Comparison of ENCODE assay signal across 19 cellular contexts in genomic region chr19:7376151-7376852, GRCh38. TPM values are rescaled to one million over a fixed set of nuclear protein-coding genes. Genes with fewer than 3 reads are reported as not detected.
A peak's percentile ranks its signal among the peaks of the same experiment; 100 is the strongest.
DNase-seq lines count a peak whose midpoint lies in the region; ATAC-seq, FAIRE-seq and TF ChIP-seq lines count a peak whose summit lies in the region.
"Had no signal": no experiment of that assay in that cellular context is flagged by ENCODE, and none has a peak within 500 bp of the region (broad histone marks: within the 10 kb centered on the region; RNA-seq: fewer than 3 reads in every experiment).

No MANE protein-coding gene starts in this region.

- H3K27ac ChIP-seq in K562 (ENCODE audit: extremely low read depth, low read depth, low read length) = no peak overlapping the region
- H3K27ac ChIP-seq: BLaER1, skin epidermis had no signal

- FAIRE-seq in K562 (lab: Jason Lieb, UNC) = no peak
- FAIRE-seq: A204.1 had no signal

- H3K27me3 Mint-ChIP-seq in activated naive CD8-positive, alpha-beta T cell = no peaks in the 10 kb centered on the region
- H3K27me3 Mint-ChIP-seq in activated naive CD8-positive, alpha-beta T cell treated with anti-CD3 and anti-CD28 coated beads, Interleukin-2, amount 50 U/mL, for 24 hours = no peaks in the 10 kb centered on the region
- no peaks in the 10 kb centered on the region for H3K27me3 Mint-ChIP-seq in memory B cell
- H3K27me3 Mint-ChIP-seq in activated CD4-positive, alpha-beta memory T cell treated with anti-CD3 and anti-CD28 coated beads, Interleukin-2, amount 10 ng/mL, durations not matched to agents 7 days and 5 days = no peaks in the 10 kb centered on the region
- H3K27me3 Mint-ChIP-seq: activated naive CD4-positive, alpha-beta T cell treated with anti-CD3 and anti-CD28 coated beads, Interleukin-2, amount 50 U/mL, for 24 hours; natural killer cell treated with Interleukin-12 subunit alpha and Interleukin-12 subunit beta and Interleukin-15 and Interleukin-18, amount 100 ng/mL, for 72 hours had no signal

- peaks cover 0 to 8% of the 10 kb centered on the region in 2 experiments; a peak in 1 of 5 replicates for H3K4me1 ChIP-seq in K562 (replicated peaks in 1 of 2; ENCODE audit: control insufficient read depth in 2 of 2, insufficient read depth in 2 of 2, low read length in 2 of 2)

- intact Hi-C loops in K562 (cut with micrococcal nuclease) = no loop called here

- POLR2A ChIA-PET in K562 (lab: Yijun Ruan, JAX) = interaction anchor here (0.6 to 1.0 kb wide), 4 partner anchors 10 to 141 kb away, joined by 3 to 5 read pairs (median 4); no protein-coding TSS in a partner anchor
- POLR2A ChIA-PET in activated CD4-positive, alpha-beta memory T cell treated with anti-CD3 and anti-CD28 coated beads, Interleukin-2, amount 10 ng/mL, durations not matched to agents 7 days and 5 days (lab: Charles Lee) = no interaction called here

- H3K9me3 ChIP-seq in K562 (replicated peaks; ENCODE audit: control insufficient read depth, insufficient read depth, low read depth, low read length) = no peaks in the 10 kb centered on the region
- H3K9me3 ChIP-seq: BLaER1, MG63 had no signal

- H3K9me3 Mint-ChIP-seq in activated naive CD8-positive, alpha-beta T cell (ENCODE audit: low read depth) = no peaks in the 10 kb centered on the region
- no peaks in the 10 kb centered on the region for H3K9me3 Mint-ChIP-seq in activated naive CD8-positive, alpha-beta T cell treated with anti-CD3 and anti-CD28 coated beads, Interleukin-2, amount 50 U/mL, for 24 hours
- H3K9me3 Mint-ChIP-seq in memory B cell = no peaks in the 10 kb centered on the region
- no peaks in the 10 kb centered on the region for H3K9me3 Mint-ChIP-seq in activated CD4-positive, alpha-beta memory T cell treated with anti-CD3 and anti-CD28 coated beads, Interleukin-2, amount 10 ng/mL, durations not matched to agents 7 days and 5 days
- H3K9me3 Mint-ChIP-seq: activated naive CD4-positive, alpha-beta T cell treated with anti-CD3 and anti-CD28 coated beads, Interleukin-2, amount 50 U/mL, for 24 hours; natural killer cell treated with Interleukin-12 subunit alpha and Interleukin-12 subunit beta and Interleukin-15 and Interleukin-18, amount 100 ng/mL, for 72 hours had no signal

- peak overlapping the region in 1 of 2 experiments; percentile 56; a peak in 1 of 4 replicates for H3K9ac ChIP-seq in K562 (ENCODE audit: insufficient read depth in 1 of 2, low read depth in 2 of 2, low read length in 2 of 2)
- H3K9ac ChIP-seq: BLaER1 had no signal

- TF ChIP-seq EP300 in K562 (IDR thresholded peaks at IDR 0.05; ENCODE audit: low read length) = no peak

- no peak for TF ChIP-seq POLR2A in K562 (conservative IDR thresholded peaks at IDR 0.05)

- no peak for ATAC-seq in activated naive CD8-positive, alpha-beta T cell treated with anti-CD3 and anti-CD28 coated beads, Interleukin-2, amount 50 U/mL, for 24 hours
- ATAC-seq in K562 (no peak), memory B cell (ENCODE audit: low read depth) (no peak)
- ATAC-seq in stimulated activated naive CD8-positive, alpha-beta T cell treated with anti-CD3 and anti-CD28 coated beads, Interleukin-15, Interleukin-2, amounts not matched to agents 100 U/mL and 50 U/mL, for 24 hours = no peak
- ATAC-seq: natural killer cell treated with Interleukin-12 subunit alpha and Interleukin-12 subunit beta and Interleukin-15 and Interleukin-18, amount 100 ng/mL, for 72 hours; Panc1 had no signal

- CTCF ChIA-PET in K562 (lab: Yijun Ruan, JAX; ENCODE audit: low intra/inter-chr PET ratio) = no interaction called here
- CTCF ChIA-PET in activated CD4-positive, alpha-beta memory T cell treated with anti-CD3 and anti-CD28 coated beads, Interleukin-2, amount 10 ng/mL, durations not matched to agents 7 days and 5 days (lab: Charles Lee) = interaction anchor here (1.9 kb wide), 1 partner anchor 21 kb away, joined by 4 read pairs; no protein-coding TSS in a partner anchor

- H2AFZ ChIP-seq in K562 (ENCODE audit: low read depth, low read length) = no peak overlapping the region

- peaks cover 14% of the 10 kb centered on the region; the same call in 1 of the 2 replicates for H4K20me1 ChIP-seq in K562 (replicated peaks; ENCODE audit: control insufficient read depth, insufficient read depth, low read length)

- no peak overlapping the region for H3K4me3 Mint-ChIP-seq in activated naive CD8-positive, alpha-beta T cell
- H3K4me3 Mint-ChIP-seq in activated naive CD8-positive, alpha-beta T cell treated with anti-CD3 and anti-CD28 coated beads, Interleukin-2, amount 50 U/mL, for 24 hours = no peak overlapping the region
- H3K4me3 Mint-ChIP-seq in memory B cell = no peak overlapping the region
- H3K4me3 Mint-ChIP-seq in activated CD4-positive, alpha-beta memory T cell treated with anti-CD3 and anti-CD28 coated beads, Interleukin-2, amount 10 ng/mL, durations not matched to agents 7 days and 5 days = no peak overlapping the region
- H3K4me3 Mint-ChIP-seq: activated naive CD4-positive, alpha-beta T cell treated with anti-CD3 and anti-CD28 coated beads, Interleukin-2, amount 50 U/mL, for 24 hours; natural killer cell treated with Interleukin-12 subunit alpha and Interleukin-12 subunit beta and Interleukin-15 and Interleukin-18, amount 100 ng/mL, for 72 hours had no signal

- no peaks in the 10 kb centered on the region for H3K36me3 ChIP-seq in K562 (ENCODE audit: control insufficient read depth, insufficient read depth, low read length)
- H3K36me3 ChIP-seq: MG63 had no signal

- H3K4me3 ChIP-seq in K562 = no peak overlapping the region
- H3K4me3 ChIP-seq: BLaER1, MG63, skin epidermis had no signal

- H3K27me3 ChIP-seq in K562 (ENCODE audit: control insufficient read depth in 2 of 2, insufficient read depth in 2 of 2, low read length in 2 of 2) = peaks cover 20 to 54% of the 10 kb centered on the region in 2 experiments
- H3K27me3 ChIP-seq: BLaER1, MG63 had no signal

- peaks cover 3% of the 10 kb centered on the region for H3K36me3 Mint-ChIP-seq in activated naive CD8-positive, alpha-beta T cell
- H3K36me3 Mint-ChIP-seq in activated naive CD8-positive, alpha-beta T cell treated with anti-CD3 and anti-CD28 coated beads, Interleukin-2, amount 50 U/mL, for 24 hours (ENCODE audit: low read depth) = peaks cover 7% of the 10 kb centered on the region
- H3K36me3 Mint-ChIP-seq in memory B cell = peaks cover 38% of the 10 kb centered on the region
- H3K36me3 Mint-ChIP-seq in activated CD4-positive, alpha-beta memory T cell treated with anti-CD3 and anti-CD28 coated beads, Interleukin-2, amount 10 ng/mL, durations not matched to agents 7 days and 5 days (ENCODE audit: low read depth) = peaks cover 5% of the 10 kb centered on the region
- H3K36me3 Mint-ChIP-seq: natural killer cell treated with Interleukin-12 subunit alpha and Interleukin-12 subunit beta and Interleukin-15 and Interleukin-18, amount 100 ng/mL, for 72 hours had no signal

- TF ChIP-seq CTCF in K562 (IDR thresholded peaks at IDR 0.05 in 2 of 3, conservative IDR thresholded peaks at IDR 0.05 in 1 of 3; ENCODE audit: insufficient read depth in 2 of 3, low read depth in 1 of 3, low read length in 3 of 3) = no peak

- no peak for TF ChIP-seq RAD21 in K562 (CRISPR knock-in tag; conservative IDR thresholded peaks at IDR 0.05 in 1 of 2, IDR thresholded peaks at IDR 0.05 in 1 of 2)

- 3% methylated on average over 6 of the region's 6 CpGs for WGBS in K562 (ENCODE audit: insufficient coverage, low coverage, missing lambda C conversion rate)

- peaks cover 6% of the 10 kb centered on the region for H3K4me1 Mint-ChIP-seq in activated naive CD8-positive, alpha-beta T cell (ENCODE audit: low read depth)
- peaks cover 2% of the 10 kb centered on the region for H3K4me1 Mint-ChIP-seq in activated naive CD8-positive, alpha-beta T cell treated with anti-CD3 and anti-CD28 coated beads, Interleukin-2, amount 50 U/mL, for 24 hours
- H3K4me1 Mint-ChIP-seq in memory B cell = peaks cover 15% of the 10 kb centered on the region
- peaks cover 3% of the 10 kb centered on the region for H3K4me1 Mint-ChIP-seq in activated CD4-positive, alpha-beta memory T cell treated with anti-CD3 and anti-CD28 coated beads, Interleukin-2, amount 10 ng/mL, durations not matched to agents 7 days and 5 days

- H3K79me2 ChIP-seq in K562 (ENCODE audit: control insufficient read depth, insufficient read depth, low read length) = no peaks in the 10 kb centered on the region

- H3K9me1 ChIP-seq in K562 (ENCODE audit: control insufficient read depth, insufficient read depth, low read length) = no peaks in the 10 kb centered on the region

- no peak for DNase-seq in activated naive CD8-positive, alpha-beta T cell treated with anti-CD3 and anti-CD28 coated beads, Interleukin-2, amount 50 U/mL, for 24 hours
- DNase-seq in K562 (ENCODE audit: extremely low read depth in 1 of 4, low spot score in 3 of 4) = no peak
- no peak for DNase-seq in memory B cell (ENCODE audit: low spot score in 2 of 2)
- no peak for DNase-seq in activated CD4-positive, alpha-beta T cell treated with anti-CD3 and anti-CD28 coated beads, Interleukin-2, amount 50 U/mL, for 48 hours
- no peak for DNase-seq in stimulated activated CD4-positive, alpha-beta T cell treated with anti-CD3 and anti-CD28 coated beads, Interleukin-15, amount 100 ng/mL, for 24 hours
- DNase-seq in activated CD4-positive, alpha-beta memory T cell treated with anti-CD3 and anti-CD28 coated beads, Interleukin-2, amount 10 ng/mL, durations not matched to agents 7 days and 5 days = no peak
- DNase-seq in stimulated activated naive CD8-positive, alpha-beta T cell treated with anti-CD3 and anti-CD28 coated beads, Interleukin-15, Interleukin-2, amounts not matched to agents 100 U/mL and 50 U/mL, for 24 hours = no peak
- DNase-seq: activated CD4-positive, alpha-beta T cell treated with anti-CD3 and anti-CD28 coated beads for 48 hours; erythroblast; MG63; NCI-H82; stimulated activated CD4-positive, alpha-beta T cell treated with anti-CD3 and anti-CD28 coated beads, Interleukin-4, amount 100 ng/mL, for 4 hours had no signal

- H3K4me2 ChIP-seq in K562 (ENCODE audit: insufficient read depth, low read length) = no peak overlapping the region
- H3K4me2 ChIP-seq: BLaER1 had no signal

- in situ Hi-C loops in K562 (cut with MboI) = no loop called here

- BruUV-seq in K562 (replicated peaks; lab: Mats Ljungman, UMichigan) = no TSS peak

- peak overlapping the region; percentile 41 for H3K27ac Mint-ChIP-seq in activated naive CD8-positive, alpha-beta T cell
- H3K27ac Mint-ChIP-seq in activated naive CD8-positive, alpha-beta T cell treated with anti-CD3 and anti-CD28 coated beads, Interleukin-2, amount 50 U/mL, for 24 hours = no peak overlapping the region
- peak overlapping the region; percentile 35 for H3K27ac Mint-ChIP-seq in memory B cell
- H3K27ac Mint-ChIP-seq in activated CD4-positive, alpha-beta memory T cell treated with anti-CD3 and anti-CD28 coated beads, Interleukin-2, amount 10 ng/mL, durations not matched to agents 7 days and 5 days = no peak overlapping the region
- H3K27ac Mint-ChIP-seq: activated naive CD4-positive, alpha-beta T cell treated with anti-CD3 and anti-CD28 coated beads, Interleukin-2, amount 50 U/mL, for 24 hours; natural killer cell treated with Interleukin-12 subunit alpha and Interleukin-12 subunit beta and Interleukin-15 and Interleukin-18, amount 100 ng/mL, for 72 hours had no signal

RNA-seq across cellular contexts. Expression of gene ARHGEF18, which starts 27.6 kb away (rescaled TPM):
- 9.6 and 25.5 TPM in 2 replicates for total RNA-seq in K562 (2011; cell fraction: chromatin; rRNA removed; ENCODE audit: low replicate concordance)
- total RNA-seq in K562 (2011; cell fraction: nucleolus; rRNA removed) = 16.8 and 21.5 TPM in 2 replicates
- 11.7 and 12.4 TPM in 2 replicates for total RNA-seq in K562 (2011; cell fraction: nucleoplasm; rRNA removed)
- 11.4 and 13.8 TPM in 2 replicates for total RNA-seq in K562 (2014; rRNA removed)
- 0.91 and 2.6 TPM in 2 replicates for total RNA-seq in K562 (2014; rRNA removed; fragmentation: Illumina TruSeq; extraction: Trizol)
- total RNA-seq in K562 (2015; rRNA removed; fragmentation: Illumina TruSeq; extraction: Trizol) = 6.8 and 7.7 TPM in 2 replicates
- 14.9 and 16.5 TPM in 2 replicates for total RNA-seq in K562 (2021)
- polyA plus RNA-seq in K562 (2011; rRNA removed) = 2.8 and 4.0 TPM in 2 replicates
- polyA plus RNA-seq in K562 (2011; cell fraction: cytosol; rRNA removed) = 4.3 and 7.7 TPM in 2 replicates
- 9.9 and 16.4 TPM in 2 replicates for polyA plus RNA-seq in K562 (2011; cell fraction: nucleus; rRNA removed)
- polyA plus RNA-seq in K562 (2012) = 9.8 and 15.1 TPM in 2 replicates
- polyA plus RNA-seq in K562 (2014; fragmentation: Illumina TruSeq; extraction: Trizol) = 4.5 and 5.7 TPM in 2 replicates
- under 1 TPM; 0.04 to 0.20 TPM for polyA plus RNA-seq in K562 (2014; fragmentation: Nextera tagmentation; extraction: Ambion mirVana)
- 6.8 TPM in 2 replicates for polyA plus RNA-seq in K562 (2014; rRNA removed)
- 4.0 and 5.1 TPM in 2 replicates for polyA minus RNA-seq in K562 (2011; rRNA and poly(A)+ RNA removed)
- 9.3 and 10.7 TPM in 2 replicates for polyA minus RNA-seq in K562 (2011; cell fraction: cytosol; rRNA and poly(A)+ RNA removed)
- polyA minus RNA-seq in K562 (2011; cell fraction: nucleus; rRNA and poly(A)+ RNA removed) = 5.1 and 9.9 TPM in 2 replicates
- total RNA-seq in activated CD4-positive, alpha-beta memory T cell treated with anti-CD3 and anti-CD28 coated beads, Interleukin-2, amount 10 ng/mL, durations not matched to agents 7 days and 5 days = 10 to 100 TPM; 31.9 to 36.0 TPM

Comparison
In these comparisons a context has a peak if more than half of its experiments do, and no peak if none do; other contexts are left out.
1. H3K27ac Mint-ChIP-seq: peak in activated naive CD8-positive, alpha-beta T cell (single experiment) and memory B cell (single experiment); none in activated naive CD8-positive, alpha-beta T cell treated with anti-CD3 and anti-CD28 coated beads, Interleukin-2, amount 50 U/mL, for 24 hours (single experiment) and activated CD4-positive, alpha-beta memory T cell treated with anti-CD3 and anti-CD28 coated beads, Interleukin-2, amount 10 ng/mL, durations not matched to agents 7 days and 5 days (single experiment).